ENCODE assay signal across 8 cellular contexts in the genomic region with DNA sequence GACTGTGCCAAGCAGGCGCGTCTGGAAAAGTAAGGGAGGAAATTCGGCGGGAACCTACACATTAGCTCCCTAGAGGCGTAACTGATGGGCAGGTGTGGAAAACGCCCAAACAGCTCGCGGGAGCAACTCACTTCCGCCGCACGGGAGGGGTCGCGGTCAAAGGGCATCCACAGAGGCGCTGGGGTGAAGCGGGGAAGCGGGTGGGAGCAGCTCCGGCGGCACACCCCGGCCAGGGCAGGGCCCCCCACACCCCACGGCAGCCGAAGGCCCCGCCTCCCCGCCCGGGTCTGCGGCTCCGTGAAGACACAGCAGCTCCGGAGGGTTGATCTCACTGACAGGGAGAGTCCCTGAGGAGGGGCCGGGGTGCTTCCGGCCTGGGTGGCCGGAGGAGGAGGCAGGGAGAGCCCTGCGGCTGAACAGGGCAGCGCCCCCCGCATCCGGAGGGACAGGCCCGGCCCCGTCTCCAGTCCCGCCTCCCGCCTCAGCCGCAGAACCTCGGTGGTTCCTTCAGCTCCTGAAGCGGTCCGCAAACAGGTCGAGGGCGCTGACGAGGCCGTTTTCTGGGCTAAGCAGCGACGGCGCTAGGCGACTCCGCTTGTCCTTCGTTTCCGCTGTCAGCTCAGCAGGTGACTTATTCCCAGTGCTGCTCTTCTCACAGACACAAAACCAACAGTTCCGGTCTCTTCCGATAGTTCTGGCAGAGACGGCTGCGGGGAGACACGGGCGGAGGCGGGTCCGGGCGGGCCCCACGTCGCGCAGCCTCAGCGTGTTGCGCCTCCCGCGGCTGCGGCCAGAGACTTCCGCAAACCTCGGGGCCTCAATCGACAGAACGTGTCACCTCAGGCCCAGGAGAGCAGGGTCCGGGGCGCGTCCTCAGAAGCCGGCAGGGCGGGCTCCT.
DNase-seq lines count a peak whose midpoint lies in the region; ATAC-seq, FAIRE-seq and TF ChIP-seq lines count a peak whose summit lies in the region.

No MANE protein-coding gene starts in this region.

- no peaks in the 10 kb centered on the region for H3K9me2 ChIP-seq in PC-9 (ENCODE audit: insufficient read depth)

- peak overlapping the region; percentile 85 for H3K4me3 Mint-ChIP-seq in activated T-helper 17 cell treated with anti-CD3 and anti-CD28 coated beads, Interleukin-2, amount 50 U/mL, for 72 hours

- H3K4me1 ChIP-seq in kidney (ENCODE audit: control insufficient read depth in 1 of 2, insufficient read depth in 1 of 2, low read depth in 1 of 2, low read length in 2 of 2) = no peaks in the 10 kb centered on the region
- H3K4me1 ChIP-seq in PC-9 (replicated peaks; ENCODE audit: insufficient read depth) = no peaks in the 10 kb centered on the region

- peaks cover 96% of the 10 kb centered on the region for H3K27me3 ChIP-seq in PC-9 (ENCODE audit: insufficient read depth, low read depth)

- DNase-seq in NB4 (ENCODE audit: low read depth) (peak; percentile 99), kidney (peak; percentile 83), NCI-H345 (lab: John Stamatoyannopoulos, UW) (no peak), HuH-7 (ENCODE audit: low spot score) (no peak), PC-9 (no peak)
- DNase-seq in stimulated activated CD4-positive, alpha-beta T cell treated with anti-CD3 and anti-CD28 coated beads, TNF-alpha, amount 100 ng/mL, for 24 hours (ENCODE audit: low read depth in 3 of 3) = peak; percentile 24 to 59 (median 25)

- no TSS peak for BruUV-seq in PC-9 (replicated peaks; lab: Mats Ljungman, UMichigan)

- H4K20me1 ChIP-seq in PC-9 (ENCODE audit: insufficient read depth) = 0 out of 2 replicates have a peak, but pooled peaks cover 2% of the 10 kb centered on the region

- H3K9me3 ChIP-seq in kidney (ENCODE audit: control insufficient read depth in 1 of 2, low read length in 2 of 2) = no peaks in the 10 kb centered on the region
- no peaks in the 10 kb centered on the region for H3K9me3 ChIP-seq in PC-9 (ENCODE audit: insufficient read depth, low read depth)

- POLR2A ChIA-PET in PC-9 (lab: Charles Lee; ENCODE audit: unreplicated experiment) = no interaction called here

- H3K79me2 ChIP-seq in PC-9 (ENCODE audit: low read depth) = no peaks in the 10 kb centered on the region

- H3K27ac ChIP-seq in kidney (ENCODE audit: low read depth in 2 of 2, low read length in 2 of 2) = no peak overlapping the region
- no peak overlapping the region for H3K27ac ChIP-seq in PC-9

- H2AFZ ChIP-seq in PC-9 = no peak overlapping the region

- TF ChIP-seq CTCF in NB4 (IDR thresholded peaks at IDR 0.05; ENCODE audit: low read depth, low read length) (no peak), kidney (IDR thresholded peaks at IDR 0.05; ENCODE audit: borderline replicate concordance, extremely low read depth, insufficient read depth) (no peak), PC-9 (conservative IDR thresholded peaks at IDR 0.05) (no peak)

- H3K4me3 ChIP-seq in NB4 (ENCODE audit: low read depth, low read length) = peak overlapping the region; percentile 65
- H3K4me3 ChIP-seq in kidney (ENCODE audit: low read length in 2 of 2) = peak overlapping the region; percentile 44 to 56
- H3K4me3 ChIP-seq in PC-9 = no peak overlapping the region

- no peak for FAIRE-seq in kidney (lab: Jason Lieb, UNC)

- no peaks in the 10 kb centered on the region for H3K36me3 Mint-ChIP-seq in activated T-helper 17 cell treated with anti-CD3 and anti-CD28 coated beads, Interleukin-2, amount 50 U/mL, for 72 hours (ENCODE audit: low read depth)

- no peaks in the 10 kb centered on the region for H3F3A ChIP-seq in PC-9 (ENCODE audit: insufficient read depth, low read depth)

- CTCF ChIA-PET in PC-9 (lab: Charles Lee) = no interaction called here

- H3K27me3 Mint-ChIP-seq in activated T-helper 17 cell treated with anti-CD3 and anti-CD28 coated beads, Interleukin-2, amount 50 U/mL, for 72 hours = no peaks in the 10 kb centered on the region

- peak; percentile 24 for TF ChIP-seq POLR2A in NB4 (IDR thresholded peaks at IDR 0.05; ENCODE audit: extremely low read depth, insufficient read length)

- intact Hi-C loops in kidney (cut with DNase I) = no loop called here
- intact Hi-C loops in PC-9 (cut with micrococcal nuclease; ENCODE audit: unreplicated experiment) = no loop called here

- H3K4me1 Mint-ChIP-seq in activated T-helper 17 cell treated with anti-CD3 and anti-CD28 coated beads, Interleukin-2, amount 50 U/mL, for 72 hours = no peaks in the 10 kb centered on the region

- no peak overlapping the region for H3K4me2 ChIP-seq in PC-9

- H3K36me3 ChIP-seq in kidney (ENCODE audit: control insufficient read depth in 1 of 2, insufficient read depth in 2 of 2, low read length in 2 of 2) (no peaks in the 10 kb centered on the region), PC-9 (ENCODE audit: low read depth) (no peaks in the 10 kb centered on the region)

- H3K9ac ChIP-seq in kidney (ENCODE audit: low read length in 2 of 2) = no peak overlapping the region

- ATAC-seq in GM18858 (IDR thresholded peaks at IDR 0.05; ENCODE audit: unreplicated experiment) = peak; percentile 49
- peak; percentile 84 for ATAC-seq in activated T-helper 17 cell treated with anti-CD3 and anti-CD28 coated beads, Interleukin-2, amount 50 U/mL, for 72 hours (replicated peaks)

- peak overlapping the region; percentile 87 for H3K27ac Mint-ChIP-seq in activated T-helper 17 cell treated with anti-CD3 and anti-CD28 coated beads, Interleukin-2, amount 50 U/mL, for 72 hours

- H3K9me3 Mint-ChIP-seq in activated T-helper 17 cell treated with anti-CD3 and anti-CD28 coated beads, Interleukin-2, amount 50 U/mL, for 72 hours = no peaks in the 10 kb centered on the region

Comparison
In these comparisons a context has a peak if more than half of its experiments do, and no peak if none do; other contexts are left out.
1. DNase-seq: peak in NB4 (single experiment), kidney (single experiment) and stimulated activated CD4-positive, alpha-beta T cell treated with anti-CD3 and anti-CD28 coated beads, TNF-alpha, amount 100 ng/mL, for 24 hours (3 of 3); none in NCI-H345 (single experiment), HuH-7 (single experiment) and PC-9 (0 of 2).